Comparison of ENCODE assay signal across 1 cellular context in the genomic region with DNA sequence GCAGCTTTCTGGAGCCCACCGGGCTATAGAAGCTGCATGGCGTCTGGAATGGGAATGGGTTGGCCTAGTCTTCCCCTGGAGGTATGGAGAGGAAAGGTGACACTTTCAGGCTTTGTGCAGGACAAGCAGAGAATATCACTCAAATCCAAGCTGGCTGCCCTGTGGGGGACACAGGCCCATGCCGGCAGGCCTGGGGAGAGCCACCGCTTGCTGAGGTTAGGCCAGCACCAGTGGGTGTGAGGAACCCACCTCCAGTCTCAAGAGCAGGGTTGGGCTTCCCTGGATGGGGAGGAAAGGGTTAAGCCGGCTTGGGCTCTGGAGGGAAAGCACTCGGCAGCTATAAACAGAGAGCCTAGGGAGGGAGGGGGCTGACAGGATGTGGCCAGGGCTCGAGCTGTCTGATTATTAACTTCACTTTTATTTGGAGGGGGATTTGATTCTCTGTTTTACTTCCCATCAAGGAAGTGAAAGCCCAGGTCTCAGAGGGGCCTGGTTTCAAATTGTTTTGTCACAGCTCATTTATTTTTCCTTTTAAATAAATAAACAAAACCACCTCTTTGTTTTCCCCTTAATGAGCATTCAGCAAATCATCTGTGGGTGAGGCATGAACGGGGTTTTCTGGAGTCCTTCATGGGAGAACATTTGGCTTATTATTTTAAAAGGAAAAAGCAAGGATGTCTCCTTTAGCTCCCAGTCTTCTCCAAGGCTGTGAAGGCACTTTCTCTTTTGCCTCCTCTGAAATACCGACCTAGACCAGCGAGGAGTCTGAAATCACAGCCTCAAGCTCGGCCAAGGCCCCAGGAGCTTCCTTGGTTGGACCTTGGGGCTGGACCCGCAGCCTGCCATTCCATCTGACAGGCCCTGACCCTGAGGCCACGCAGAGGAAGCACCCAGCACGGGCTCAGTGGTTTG.
TF ChIP-seq lines count a peak whose summit lies in the region.

No MANE protein-coding gene starts in this region.

TF ChIP-seq in HepG2, 621 proteins besides CTCF, POLR2A, EP300 and RAD21 (continued from another document and continues in another):
- TF ChIP-seq, protein P1, sequence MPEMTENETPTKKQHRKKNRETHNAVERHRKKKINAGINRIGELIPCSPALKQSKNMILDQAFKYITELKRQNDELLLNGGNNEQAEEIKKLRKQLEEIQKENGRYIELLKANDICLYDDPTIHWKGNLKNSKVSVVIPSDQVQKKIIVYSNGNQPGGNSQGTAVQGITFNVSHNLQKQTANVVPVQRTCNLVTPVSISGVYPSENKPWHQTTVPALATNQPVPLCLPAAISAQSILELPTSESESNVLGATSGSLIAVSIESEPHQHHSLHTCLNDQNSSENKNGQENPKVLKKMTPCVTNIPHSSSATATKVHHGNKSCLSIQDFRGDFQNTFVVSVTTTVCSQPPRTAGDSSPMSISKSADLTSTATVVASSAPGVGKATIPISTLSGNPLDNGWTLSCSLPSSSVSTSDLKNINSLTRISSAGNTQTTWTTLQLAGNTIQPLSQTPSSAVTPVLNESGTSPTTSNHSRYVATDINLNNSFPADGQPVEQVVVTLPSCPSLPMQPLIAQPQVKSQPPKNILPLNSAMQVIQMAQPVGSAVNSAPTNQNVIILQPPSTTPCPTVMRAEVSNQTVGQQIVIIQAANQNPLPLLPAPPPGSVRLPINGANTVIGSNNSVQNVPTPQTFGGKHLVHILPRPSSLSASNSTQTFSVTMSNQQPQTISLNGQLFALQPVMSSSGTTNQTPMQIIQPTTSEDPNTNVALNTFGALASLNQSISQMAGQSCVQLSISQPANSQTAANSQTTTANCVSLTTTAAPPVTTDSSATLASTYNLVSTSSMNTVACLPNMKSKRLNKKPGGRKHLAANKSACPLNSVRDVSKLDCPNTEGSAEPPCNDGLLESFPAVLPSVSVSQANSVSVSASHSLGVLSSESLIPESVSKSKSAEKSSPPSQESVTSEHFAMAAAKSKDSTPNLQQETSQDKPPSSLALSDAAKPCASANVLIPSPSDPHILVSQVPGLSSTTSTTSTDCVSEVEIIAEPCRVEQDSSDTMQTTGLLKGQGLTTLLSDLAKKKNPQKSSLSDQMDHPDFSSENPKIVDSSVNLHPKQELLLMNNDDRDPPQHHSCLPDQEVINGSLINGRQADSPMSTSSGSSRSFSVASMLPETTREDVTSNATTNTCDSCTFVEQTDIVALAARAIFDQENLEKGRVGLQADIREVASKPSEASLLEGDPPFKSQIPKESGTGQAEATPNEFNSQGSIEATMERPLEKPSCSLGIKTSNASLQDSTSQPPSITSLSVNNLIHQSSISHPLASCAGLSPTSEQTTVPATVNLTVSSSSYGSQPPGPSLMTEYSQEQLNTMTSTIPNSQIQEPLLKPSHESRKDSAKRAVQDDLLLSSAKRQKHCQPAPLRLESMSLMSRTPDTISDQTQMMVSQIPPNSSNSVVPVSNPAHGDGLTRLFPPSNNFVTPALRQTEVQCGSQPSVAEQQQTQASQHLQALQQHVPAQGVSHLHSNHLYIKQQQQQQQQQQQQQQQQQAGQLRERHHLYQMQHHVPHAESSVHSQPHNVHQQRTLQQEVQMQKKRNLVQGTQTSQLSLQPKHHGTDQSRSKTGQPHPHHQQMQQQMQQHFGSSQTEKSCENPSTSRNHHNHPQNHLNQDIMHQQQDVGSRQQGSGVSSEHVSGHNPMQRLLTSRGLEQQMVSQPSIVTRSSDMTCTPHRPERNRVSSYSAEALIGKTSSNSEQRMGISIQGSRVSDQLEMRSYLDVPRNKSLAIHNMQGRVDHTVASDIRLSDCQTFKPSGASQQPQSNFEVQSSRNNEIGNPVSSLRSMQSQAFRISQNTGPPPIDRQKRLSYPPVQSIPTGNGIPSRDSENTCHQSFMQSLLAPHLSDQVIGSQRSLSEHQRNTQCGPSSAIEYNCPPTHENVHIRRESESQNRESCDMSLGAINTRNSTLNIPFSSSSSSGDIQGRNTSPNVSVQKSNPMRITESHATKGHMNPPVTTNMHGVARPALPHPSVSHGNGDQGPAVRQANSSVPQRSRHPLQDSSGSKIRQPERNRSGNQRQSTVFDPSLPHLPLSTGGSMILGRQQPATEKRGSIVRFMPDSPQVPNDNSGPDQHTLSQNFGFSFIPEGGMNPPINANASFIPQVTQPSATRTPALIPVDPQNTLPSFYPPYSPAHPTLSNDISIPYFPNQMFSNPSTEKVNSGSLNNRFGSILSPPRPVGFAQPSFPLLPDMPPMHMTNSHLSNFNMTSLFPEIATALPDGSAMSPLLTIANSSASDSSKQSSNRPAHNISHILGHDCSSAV (CRISPR knock-in tag; IDR thresholded peaks at IDR 0.05; ENCODE audit: borderline replicate concordance), result no peak
- TF ChIP-seq DNMT1 (CRISPR knock-in tag; IDR thresholded peaks at IDR 0.05) (no peak), ZNF34 (CRISPR knock-in tag; IDR thresholded peaks at IDR 0.05; ENCODE audit: borderline replicate concordance) (no peak), KLF12 (CRISPR knock-in tag; IDR thresholded peaks at IDR 0.05; ENCODE audit: borderline replicate concordance) (no peak), ZNF558 (CRISPR knock-in tag; IDR thresholded peaks at IDR 0.05; ENCODE audit: borderline replicate concordance) (no peak), ZNF761 (CRISPR knock-in tag; conservative IDR thresholded peaks at IDR 0.05) (no peak), SMAD1 (CRISPR knock-in tag; IDR thresholded peaks at IDR 0.05; ENCODE audit: borderline replicate concordance, low read depth) (no peak), CHCHD3 (CRISPR knock-in tag; IDR thresholded peaks at IDR 0.05) (no peak), ZKSCAN5 (CRISPR knock-in tag; IDR thresholded peaks at IDR 0.05) (no peak), ZNF841 (CRISPR knock-in tag; IDR thresholded peaks at IDR 0.05; ENCODE audit: borderline replicate concordance) (no peak), GTF3A (CRISPR knock-in tag; conservative IDR thresholded peaks at IDR 0.05) (no peak), ZMYM2 (CRISPR knock-in tag; IDR thresholded peaks at IDR 0.05) (no peak), ZNF775 (CRISPR knock-in tag; IDR thresholded peaks at IDR 0.05; ENCODE audit: borderline replicate concordance) (no peak), PTBP1 (IDR thresholded peaks at IDR 0.05; ENCODE audit: low read depth, low read length, poor library complexity, severe bottlenecking) (peak; percentile 51), ZNF703 (CRISPR knock-in tag; IDR thresholded peaks at IDR 0.05; ENCODE audit: borderline replicate concordance) (no peak), ZNF720 (CRISPR knock-in tag; IDR thresholded peaks at IDR 0.05) (no peak), ZNF546 (CRISPR knock-in tag; conservative IDR thresholded peaks at IDR 0.05) (no peak)
- TF ChIP-seq, protein P2, sequence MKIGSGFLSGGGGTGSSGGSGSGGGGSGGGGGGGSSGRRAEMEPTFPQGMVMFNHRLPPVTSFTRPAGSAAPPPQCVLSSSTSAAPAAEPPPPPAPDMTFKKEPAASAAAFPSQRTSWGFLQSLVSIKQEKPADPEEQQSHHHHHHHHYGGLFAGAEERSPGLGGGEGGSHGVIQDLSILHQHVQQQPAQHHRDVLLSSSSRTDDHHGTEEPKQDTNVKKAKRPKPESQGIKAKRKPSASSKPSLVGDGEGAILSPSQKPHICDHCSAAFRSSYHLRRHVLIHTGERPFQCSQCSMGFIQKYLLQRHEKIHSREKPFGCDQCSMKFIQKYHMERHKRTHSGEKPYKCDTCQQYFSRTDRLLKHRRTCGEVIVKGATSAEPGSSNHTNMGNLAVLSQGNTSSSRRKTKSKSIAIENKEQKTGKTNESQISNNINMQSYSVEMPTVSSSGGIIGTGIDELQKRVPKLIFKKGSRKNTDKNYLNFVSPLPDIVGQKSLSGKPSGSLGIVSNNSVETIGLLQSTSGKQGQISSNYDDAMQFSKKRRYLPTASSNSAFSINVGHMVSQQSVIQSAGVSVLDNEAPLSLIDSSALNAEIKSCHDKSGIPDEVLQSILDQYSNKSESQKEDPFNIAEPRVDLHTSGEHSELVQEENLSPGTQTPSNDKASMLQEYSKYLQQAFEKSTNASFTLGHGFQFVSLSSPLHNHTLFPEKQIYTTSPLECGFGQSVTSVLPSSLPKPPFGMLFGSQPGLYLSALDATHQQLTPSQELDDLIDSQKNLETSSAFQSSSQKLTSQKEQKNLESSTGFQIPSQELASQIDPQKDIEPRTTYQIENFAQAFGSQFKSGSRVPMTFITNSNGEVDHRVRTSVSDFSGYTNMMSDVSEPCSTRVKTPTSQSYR (CRISPR knock-in tag; IDR thresholded peaks at IDR 0.05; ENCODE audit: borderline replicate concordance), result no peak
- TF ChIP-seq, protein P3, sequence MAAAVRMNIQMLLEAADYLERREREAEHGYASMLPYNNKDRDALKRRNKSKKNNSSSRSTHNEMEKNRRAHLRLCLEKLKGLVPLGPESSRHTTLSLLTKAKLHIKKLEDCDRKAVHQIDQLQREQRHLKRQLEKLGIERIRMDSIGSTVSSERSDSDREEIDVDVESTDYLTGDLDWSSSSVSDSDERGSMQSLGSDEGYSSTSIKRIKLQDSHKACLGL (CRISPR knock-in tag; IDR thresholded peaks at IDR 0.05), result no peak
- TF ChIP-seq, protein P4, sequence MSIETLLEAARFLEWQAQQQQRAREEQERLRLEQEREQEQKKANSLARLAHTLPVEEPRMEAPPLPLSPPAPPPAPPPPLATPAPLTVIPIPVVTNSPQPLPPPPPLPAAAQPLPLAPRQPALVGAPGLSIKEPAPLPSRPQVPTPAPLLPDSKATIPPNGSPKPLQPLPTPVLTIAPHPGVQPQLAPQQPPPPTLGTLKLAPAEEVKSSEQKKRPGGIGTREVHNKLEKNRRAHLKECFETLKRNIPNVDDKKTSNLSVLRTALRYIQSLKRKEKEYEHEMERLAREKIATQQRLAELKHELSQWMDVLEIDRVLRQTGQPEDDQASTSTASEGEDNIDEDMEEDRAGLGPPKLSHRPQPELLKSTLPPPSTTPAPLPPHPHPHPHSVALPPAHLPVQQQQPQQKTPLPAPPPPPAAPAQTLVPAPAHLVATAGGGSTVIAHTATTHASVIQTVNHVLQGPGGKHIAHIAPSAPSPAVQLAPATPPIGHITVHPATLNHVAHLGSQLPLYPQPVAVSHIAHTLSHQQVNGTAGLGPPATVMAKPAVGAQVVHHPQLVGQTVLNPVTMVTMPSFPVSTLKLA (IDR thresholded peaks at IDR 0.05), result no peak
- TF ChIP-seq, protein P5, sequence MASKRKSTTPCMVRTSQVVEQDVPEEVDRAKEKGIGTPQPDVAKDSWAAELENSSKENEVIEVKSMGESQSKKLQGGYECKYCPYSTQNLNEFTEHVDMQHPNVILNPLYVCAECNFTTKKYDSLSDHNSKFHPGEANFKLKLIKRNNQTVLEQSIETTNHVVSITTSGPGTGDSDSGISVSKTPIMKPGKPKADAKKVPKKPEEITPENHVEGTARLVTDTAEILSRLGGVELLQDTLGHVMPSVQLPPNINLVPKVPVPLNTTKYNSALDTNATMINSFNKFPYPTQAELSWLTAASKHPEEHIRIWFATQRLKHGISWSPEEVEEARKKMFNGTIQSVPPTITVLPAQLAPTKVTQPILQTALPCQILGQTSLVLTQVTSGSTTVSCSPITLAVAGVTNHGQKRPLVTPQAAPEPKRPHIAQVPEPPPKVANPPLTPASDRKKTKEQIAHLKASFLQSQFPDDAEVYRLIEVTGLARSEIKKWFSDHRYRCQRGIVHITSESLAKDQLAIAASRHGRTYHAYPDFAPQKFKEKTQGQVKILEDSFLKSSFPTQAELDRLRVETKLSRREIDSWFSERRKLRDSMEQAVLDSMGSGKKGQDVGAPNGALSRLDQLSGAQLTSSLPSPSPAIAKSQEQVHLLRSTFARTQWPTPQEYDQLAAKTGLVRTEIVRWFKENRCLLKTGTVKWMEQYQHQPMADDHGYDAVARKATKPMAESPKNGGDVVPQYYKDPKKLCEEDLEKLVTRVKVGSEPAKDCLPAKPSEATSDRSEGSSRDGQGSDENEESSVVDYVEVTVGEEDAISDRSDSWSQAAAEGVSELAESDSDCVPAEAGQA (IDR thresholded peaks at IDR 0.05; ENCODE audit: low read depth), result no peak
- TF ChIP-seq, protein P5 (CRISPR knock-in tag; IDR thresholded peaks at IDR 0.05; ENCODE audit: borderline replicate concordance), result no peak
- TF ChIP-seq, protein P6, sequence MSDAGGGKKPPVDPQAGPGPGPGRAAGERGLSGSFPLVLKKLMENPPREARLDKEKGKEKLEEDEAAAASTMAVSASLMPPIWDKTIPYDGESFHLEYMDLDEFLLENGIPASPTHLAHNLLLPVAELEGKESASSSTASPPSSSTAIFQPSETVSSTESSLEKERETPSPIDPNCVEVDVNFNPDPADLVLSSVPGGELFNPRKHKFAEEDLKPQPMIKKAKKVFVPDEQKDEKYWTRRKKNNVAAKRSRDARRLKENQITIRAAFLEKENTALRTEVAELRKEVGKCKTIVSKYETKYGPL (CRISPR knock-in tag; IDR thresholded peaks at IDR 0.05), result no peak
- TF ChIP-seq, protein P7, sequence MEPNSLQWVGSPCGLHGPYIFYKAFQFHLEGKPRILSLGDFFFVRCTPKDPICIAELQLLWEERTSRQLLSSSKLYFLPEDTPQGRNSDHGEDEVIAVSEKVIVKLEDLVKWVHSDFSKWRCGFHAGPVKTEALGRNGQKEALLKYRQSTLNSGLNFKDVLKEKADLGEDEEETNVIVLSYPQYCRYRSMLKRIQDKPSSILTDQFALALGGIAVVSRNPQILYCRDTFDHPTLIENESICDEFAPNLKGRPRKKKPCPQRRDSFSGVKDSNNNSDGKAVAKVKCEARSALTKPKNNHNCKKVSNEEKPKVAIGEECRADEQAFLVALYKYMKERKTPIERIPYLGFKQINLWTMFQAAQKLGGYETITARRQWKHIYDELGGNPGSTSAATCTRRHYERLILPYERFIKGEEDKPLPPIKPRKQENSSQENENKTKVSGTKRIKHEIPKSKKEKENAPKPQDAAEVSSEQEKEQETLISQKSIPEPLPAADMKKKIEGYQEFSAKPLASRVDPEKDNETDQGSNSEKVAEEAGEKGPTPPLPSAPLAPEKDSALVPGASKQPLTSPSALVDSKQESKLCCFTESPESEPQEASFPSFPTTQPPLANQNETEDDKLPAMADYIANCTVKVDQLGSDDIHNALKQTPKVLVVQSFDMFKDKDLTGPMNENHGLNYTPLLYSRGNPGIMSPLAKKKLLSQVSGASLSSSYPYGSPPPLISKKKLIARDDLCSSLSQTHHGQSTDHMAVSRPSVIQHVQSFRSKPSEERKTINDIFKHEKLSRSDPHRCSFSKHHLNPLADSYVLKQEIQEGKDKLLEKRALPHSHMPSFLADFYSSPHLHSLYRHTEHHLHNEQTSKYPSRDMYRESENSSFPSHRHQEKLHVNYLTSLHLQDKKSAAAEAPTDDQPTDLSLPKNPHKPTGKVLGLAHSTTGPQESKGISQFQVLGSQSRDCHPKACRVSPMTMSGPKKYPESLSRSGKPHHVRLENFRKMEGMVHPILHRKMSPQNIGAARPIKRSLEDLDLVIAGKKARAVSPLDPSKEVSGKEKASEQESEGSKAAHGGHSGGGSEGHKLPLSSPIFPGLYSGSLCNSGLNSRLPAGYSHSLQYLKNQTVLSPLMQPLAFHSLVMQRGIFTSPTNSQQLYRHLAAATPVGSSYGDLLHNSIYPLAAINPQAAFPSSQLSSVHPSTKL (CRISPR knock-in tag; IDR thresholded peaks at IDR 0.05), result peak; percentile 25; the same call in 1 of the 2 replicates
